In the genomic region with DNA sequence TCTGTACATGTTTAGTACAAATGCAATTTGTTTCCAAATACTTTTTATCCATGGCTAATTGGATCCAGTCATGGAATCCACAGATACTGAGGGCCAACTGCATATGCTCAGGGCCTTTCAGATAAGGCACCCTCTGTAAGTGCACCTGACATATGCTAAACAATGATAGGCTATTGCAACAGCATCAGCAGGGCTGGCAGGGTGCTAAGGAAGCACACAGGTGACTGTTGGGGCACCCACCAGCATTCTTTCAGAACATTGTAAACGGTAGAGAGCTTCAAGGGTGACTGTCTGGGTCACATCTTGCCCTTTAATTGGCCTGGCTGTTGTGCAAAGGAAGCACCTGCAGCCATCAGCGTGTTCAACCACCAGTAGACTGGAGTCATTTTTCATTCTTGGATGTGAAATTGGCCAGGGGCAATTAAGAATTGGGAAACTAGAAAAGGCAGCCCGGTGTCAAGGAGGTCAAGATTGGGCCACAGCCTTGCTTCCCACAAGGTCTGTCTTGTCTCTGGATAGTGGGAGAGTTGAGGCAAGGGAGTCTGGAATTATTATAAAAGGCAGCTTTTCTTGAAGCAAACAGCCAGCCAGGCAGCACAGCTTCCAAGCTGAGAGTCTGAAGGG, we compare ENCODE assay signal across 17 cellular contexts.
DNase-seq lines count a peak whose midpoint lies in the region; ATAC-seq, FAIRE-seq and TF ChIP-seq lines count a peak whose summit lies in the region.
"Had no signal": no experiment of that assay in that cellular context is flagged by ENCODE, and none has a peak within 500 bp of the region (broad histone marks: within the 10 kb centered on the region; RNA-seq: fewer than 3 reads in every experiment).

No MANE protein-coding gene starts in this region.

- TF ChIP-seq CTCF in Caco-2 (IDR thresholded peaks at IDR 0.05; ENCODE audit: insufficient read depth in 1 of 2, low read depth in 1 of 2, low read length in 1 of 2, severe bottlenecking in 1 of 2, unreplicated experiment in 1 of 2) (no peak), MM.1S (IDR thresholded peaks at IDR 0.05; ENCODE audit: low read length) (no peak), mucosa of descending colon (IDR thresholded peaks at IDR 0.05) (no peak), kidney (IDR thresholded peaks at IDR 0.05; ENCODE audit: borderline replicate concordance, extremely low read depth, insufficient read depth) (no peak)

- H3K4me3 ChIP-seq in Caco-2 (ENCODE audit: low read depth, low read length) (no peak overlapping the region), MM.1S (ENCODE audit: low read length) (no peak overlapping the region), mucosa of descending colon (no peak overlapping the region), kidney (ENCODE audit: low read length in 2 of 2) (no peak overlapping the region)
- H3K4me3 ChIP-seq: GM12878 had no signal

- FAIRE-seq in kidney (lab: Jason Lieb, UNC): no peak
- FAIRE-seq: GM12878 had no signal

- H3K9me3 ChIP-seq in Caco-2: no peaks in the 10 kb centered on the region
- no peaks in the 10 kb centered on the region for H3K9me3 ChIP-seq in MM.1S (replicated peaks; ENCODE audit: insufficient read depth, low read length)
- H3K9me3 ChIP-seq in mucosa of descending colon: no peaks in the 10 kb centered on the region
- H3K9me3 ChIP-seq in kidney (ENCODE audit: control insufficient read depth in 1 of 2, low read length in 2 of 2): no peaks in the 10 kb centered on the region

- no peaks in the 10 kb centered on the region for H3K36me3 ChIP-seq in Caco-2 (ENCODE audit: control insufficient read depth, insufficient read depth, low read length)
- H3K36me3 ChIP-seq in MM.1S (replicated peaks; ENCODE audit: insufficient read depth, low read length): no peaks in the 10 kb centered on the region
- no peaks in the 10 kb centered on the region for H3K36me3 ChIP-seq in mucosa of descending colon (ENCODE audit: low read depth)
- no peaks in the 10 kb centered on the region for H3K36me3 ChIP-seq in kidney (ENCODE audit: control insufficient read depth in 1 of 2, insufficient read depth in 2 of 2, low read length in 2 of 2)

- no peak overlapping the region for H3K4me3 Mint-ChIP-seq in Caco-2 (ENCODE audit: unreplicated experiment)
- H3K4me3 Mint-ChIP-seq: IgD-negative memory B cell had no signal

- H3K36me3 Mint-ChIP-seq in Caco-2 (ENCODE audit: insufficient read depth, unreplicated experiment): peaks cover 7% of the 10 kb centered on the region
- H3K36me3 Mint-ChIP-seq: IgD-negative memory B cell had no signal

- DNase-seq in Caco-2 (peak; percentile 61 to 71), MM.1S (peak; percentile 75), RPMI7951 (ENCODE audit: low read depth) (peak; percentile 76), lung microvascular endothelial cell (ENCODE audit: low read depth in 2 of 2) (peak; percentile 23 to 93), mucosa of descending colon (no peak), SK-N-DZ (ENCODE audit: low spot score) (no peak), OCI-M2 (lab: John Stamatoyannopoulos, UW; ENCODE audit: unreplicated experiment) (no peak), kidney (no peak)
- DNase-seq: C1 segment of cervical spinal cord, HCEC 1CT, NCI-H1436 treated with DMSO at 0.1 percent for 48 hours, NCI-H446, NCI-H774 had no signal

- H3K4me1 Mint-ChIP-seq in Caco-2 (ENCODE audit: low read depth, unreplicated experiment): peaks cover 32% of the 10 kb centered on the region

- BruUV-seq in Caco-2 (replicated peaks; lab: Mats Ljungman, UMichigan): no TSS peak

- H3K4me1 ChIP-seq in Caco-2: peaks cover 29% of the 10 kb centered on the region
- peaks cover 14% of the 10 kb centered on the region for H3K4me1 ChIP-seq in MM.1S (ENCODE audit: low read length)
- H3K4me1 ChIP-seq in mucosa of descending colon (ENCODE audit: low read depth): no peaks in the 10 kb centered on the region
- no peaks in the 10 kb centered on the region for H3K4me1 ChIP-seq in kidney (ENCODE audit: control insufficient read depth in 1 of 2, insufficient read depth in 1 of 2, low read depth in 1 of 2, low read length in 2 of 2)

- no peak for ATAC-seq in mucosa of descending colon
- ATAC-seq: GM12878, Right ventricle myocardium inferior, SK-N-SH treated with all-trans-retinoic acid at 6 μM for 48 hours had no signal

- H3K79me2 ChIP-seq in MM.1S (ENCODE audit: low read length): no peaks in the 10 kb centered on the region

- H3K9me3 Mint-ChIP-seq in Caco-2 (ENCODE audit: unreplicated experiment): no peaks in the 10 kb centered on the region
- H3K9me3 Mint-ChIP-seq: IgD-negative memory B cell had no signal

- CTCF ChIA-PET in Caco-2 (lab: Charles Lee): no interaction called here

- no peak overlapping the region for H3K9ac ChIP-seq in MM.1S (ENCODE audit: low read length)
- H3K9ac ChIP-seq in kidney (ENCODE audit: low read length in 2 of 2): no peak overlapping the region

- H3K27ac Mint-ChIP-seq in Caco-2 (ENCODE audit: unreplicated experiment): no peak overlapping the region
- H3K27ac Mint-ChIP-seq: IgD-negative memory B cell had no signal

- no peaks in the 10 kb centered on the region for H3K27me3 ChIP-seq in Caco-2 (replicated peaks; ENCODE audit: control insufficient read depth, insufficient read depth, low read length)
- no peaks in the 10 kb centered on the region for H3K27me3 ChIP-seq in MM.1S (replicated peaks; ENCODE audit: insufficient read depth, low read length)

- intact Hi-C loops in Caco-2 (cut with micrococcal nuclease; ENCODE audit: unreplicated experiment) (loop anchor here (10.0 kb wide), 1 partner anchor 228 kb away; no protein-coding TSS in a partner anchor), mucosa of descending colon (cut with DNase I, micrococcal nuclease) (no loop called here), kidney (cut with DNase I) (no loop called here)

- H3K4me2 ChIP-seq in MM.1S (ENCODE audit: low read depth, low read length): no peak overlapping the region

- POLR2A ChIA-PET in Caco-2 (lab: Charles Lee): no interaction called here

- no peak overlapping the region for H3K27ac ChIP-seq in MM.1S (ENCODE audit: low read length)
- no peak overlapping the region for H3K27ac ChIP-seq in kidney (ENCODE audit: low read depth in 2 of 2, low read length in 2 of 2)

- no peaks in the 10 kb centered on the region for H3K27me3 Mint-ChIP-seq in Caco-2 (ENCODE audit: insufficient read depth, unreplicated experiment)
- H3K27me3 Mint-ChIP-seq: IgD-negative memory B cell had no signal

- no peaks in the 10 kb centered on the region for H3F3A ChIP-seq in MM.1S (ENCODE audit: insufficient read depth, low read length)

- no peak overlapping the region for H2AFZ ChIP-seq in MM.1S (ENCODE audit: low read length)

- no peaks in the 10 kb centered on the region for H4K20me1 ChIP-seq in MM.1S (ENCODE audit: insufficient read depth, low read length)

- no peaks in the 10 kb centered on the region for H3K9me2 ChIP-seq in MM.1S (replicated peaks; ENCODE audit: insufficient read depth, low read length)

Comparison
In these comparisons a context has a peak if more than half of its experiments do, and no peak if none do; other contexts are left out.
1. DNase-seq: peak in Caco-2 (2 of 2), MM.1S (single experiment), RPMI7951 (single experiment) and lung microvascular endothelial cell (2 of 2); none in mucosa of descending colon (0 of 3), SK-N-DZ (single experiment), OCI-M2 (single experiment) and kidney (single experiment).